13 cellular contexts compared by ENCODE assay signal in the genomic region with DNA sequence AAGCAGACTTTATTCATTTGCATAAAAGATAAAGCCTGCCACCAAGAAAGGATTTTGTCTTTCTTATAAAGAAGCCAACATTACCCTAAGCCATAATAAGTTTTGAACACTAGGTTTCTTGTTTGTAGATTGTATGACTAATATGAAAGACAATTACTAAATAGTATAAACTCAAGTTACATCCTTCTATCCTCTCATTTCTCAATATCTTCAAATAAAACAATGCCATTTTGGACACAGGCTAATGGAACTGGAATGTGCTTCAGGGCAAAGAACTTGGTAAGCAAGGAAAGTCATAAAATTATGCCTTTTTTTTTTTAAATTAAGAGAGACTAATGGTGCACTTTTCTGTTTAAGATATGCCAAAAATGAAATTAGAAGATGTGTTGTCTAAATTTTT.
DNase-seq lines count a peak whose midpoint lies in the region; ATAC-seq and TF ChIP-seq lines count a peak whose summit lies in the region.
"Had no signal": no experiment of that assay in that cellular context is flagged by ENCODE, and none has a peak within 500 bp of the region (broad histone marks: within the 10 kb centered on the region; RNA-seq: fewer than 3 reads in every experiment).

No MANE protein-coding gene starts in this region.

- no peak overlapping the region for H3K27ac Mint-ChIP-seq in activated CD8-positive, alpha-beta T cell treated with anti-CD3 and anti-CD28 coated beads, Interleukin-2, amount 10 ng/mL, durations not matched to agents 7 days and 5 days
- H3K27ac Mint-ChIP-seq: CD4-positive, CD25-positive, alpha-beta regulatory T cell had no signal

- CTCF ChIA-PET in PC-3 (lab: Charles Lee) = interaction anchor here (1.0 to 1.1 kb wide), 2 partner anchors 40 to 115 kb away, joined by 4 to 5 read pairs; no protein-coding TSS in a partner anchor
- CTCF ChIA-PET in activated CD8-positive, alpha-beta T cell treated with anti-CD3 and anti-CD28 coated beads, Interleukin-2, amount 10 ng/mL, durations not matched to agents 7 days and 5 days (lab: Charles Lee) = no interaction called here

- H3K4me2 ChIP-seq in PC-3 (ENCODE audit: low read length) = peak overlapping the region; percentile 72

- DNase-seq in ELR (ENCODE audit: low read depth) (peak; percentile 96), PC-3 (peak; percentile 100), epithelial cell of prostate (ENCODE audit: low read depth, low spot score) (peak; percentile 63), renal cortical epithelial cell (ENCODE audit: low read depth) (peak; percentile 87), NCI-H1694 treated with DMSO at 0.1 percent for 48 hours (lab: John Stamatoyannopoulos, UW) (no peak), Right ventricle myocardium inferior (ENCODE audit: missing footprints) (no peak), germinal center (ENCODE audit: low spot score) (no peak)
- DNase-seq in activated CD8-positive, alpha-beta T cell treated with anti-CD3 and anti-CD28 coated beads, Interleukin-2, amount 10 ng/mL, durations not matched to agents 7 days and 5 days = no peak
- DNase-seq: activated gamma-delta T cell; CD4-positive, CD25-positive, alpha-beta regulatory T cell; glutamatergic neuron; NCI-H2171; testis had no signal

- no TSS peak for BruUV-seq in PC-3 (replicated peaks; lab: Mats Ljungman, UMichigan)

- ATAC-seq in PC-3 (peak; percentile 65), Right ventricle myocardium inferior (no peak)
- ATAC-seq in activated CD8-positive, alpha-beta T cell treated with anti-CD3 and anti-CD28 coated beads, Interleukin-2, amount 10 ng/mL, durations not matched to agents 7 days and 5 days = no peak

- H3K27ac ChIP-seq in PC-3 (ENCODE audit: low read length) (peak overlapping the region; percentile 80), epithelial cell of prostate (peak overlapping the region; percentile 97)
- H3K27ac ChIP-seq: testis had no signal

- H3K27me3 ChIP-seq in PC-3 (ENCODE audit: low read length) = no peaks in the 10 kb centered on the region
- H3K27me3 ChIP-seq: testis had no signal

- peaks cover 19% of the 10 kb centered on the region for H3K36me3 ChIP-seq in PC-3 (ENCODE audit: low read depth, low read length)

- H3K36me3 Mint-ChIP-seq in activated CD8-positive, alpha-beta T cell treated with anti-CD3 and anti-CD28 coated beads, Interleukin-2, amount 10 ng/mL, durations not matched to agents 7 days and 5 days (ENCODE audit: low read depth) = no peaks in the 10 kb centered on the region
- H3K36me3 Mint-ChIP-seq: CD4-positive, CD25-positive, alpha-beta regulatory T cell had no signal

- no peaks in the 10 kb centered on the region for H3K9me3 Mint-ChIP-seq in activated CD8-positive, alpha-beta T cell treated with anti-CD3 and anti-CD28 coated beads, Interleukin-2, amount 10 ng/mL, durations not matched to agents 7 days and 5 days (ENCODE audit: insufficient read depth)

- no peak overlapping the region for H3K4me3 Mint-ChIP-seq in activated CD8-positive, alpha-beta T cell treated with anti-CD3 and anti-CD28 coated beads, Interleukin-2, amount 10 ng/mL, durations not matched to agents 7 days and 5 days
- H3K4me3 Mint-ChIP-seq: CD4-positive, CD25-positive, alpha-beta regulatory T cell had no signal

- no peaks in the 10 kb centered on the region for H3K9me3 ChIP-seq in PC-3 (ENCODE audit: low read length)
- H3K9me3 ChIP-seq: testis had no signal

- peak overlapping the region; percentile 62 for H3K4me3 ChIP-seq in PC-3 (ENCODE audit: low read length)
- H3K4me3 ChIP-seq: testis had no signal

- H4K20me1 ChIP-seq in PC-3 (ENCODE audit: low read length) = no peaks in the 10 kb centered on the region

- H3K4me1 Mint-ChIP-seq in activated CD8-positive, alpha-beta T cell treated with anti-CD3 and anti-CD28 coated beads, Interleukin-2, amount 10 ng/mL, durations not matched to agents 7 days and 5 days (ENCODE audit: low read depth) = no peaks in the 10 kb centered on the region
- H3K4me1 Mint-ChIP-seq: CD4-positive, CD25-positive, alpha-beta regulatory T cell had no signal

- TF ChIP-seq CTCF in PC-3 (conservative IDR thresholded peaks at IDR 0.05; ENCODE audit: low read depth, low read length) = no peak

- H3K79me2 ChIP-seq in PC-3 (ENCODE audit: low read length) = peaks cover 82% of the 10 kb centered on the region

- peaks cover 31% of the 10 kb centered on the region for H3F3A ChIP-seq in PC-3 (ENCODE audit: low read length, unreplicated experiment)

- no peaks in the 10 kb centered on the region for H3K9me2 ChIP-seq in PC-3 (replicated peaks; ENCODE audit: low read length)

- peak overlapping the region; percentile 68 for H3K9ac ChIP-seq in PC-3 (ENCODE audit: low read length)

- POLR2A ChIA-PET in PC-3 (lab: Charles Lee; ENCODE audit: unreplicated experiment) = interaction anchor here (0.5 to 1.2 kb wide), 3 partner anchors 116 to 138 kb away, joined by 3 to 13 read pairs (median 4); a partner anchor contains a TSS
- POLR2A ChIA-PET in activated CD8-positive, alpha-beta T cell treated with anti-CD3 and anti-CD28 coated beads, Interleukin-2, amount 10 ng/mL, durations not matched to agents 7 days and 5 days (lab: Charles Lee) = no interaction called here

- intact Hi-C loops in PC-3 (cut with micrococcal nuclease) (loop anchor here (1.0 to 5.0 kb wide), 6 partner anchors 9 to 250 kb away; a partner anchor contains a TSS), Right ventricle myocardium inferior (cut with DNase I) (no loop called here)

- H3K4me1 ChIP-seq in PC-3 (ENCODE audit: insufficient read depth, low read length) = peaks cover 86% of the 10 kb centered on the region
- H3K4me1 ChIP-seq: testis had no signal

- H3K27me3 Mint-ChIP-seq in activated CD8-positive, alpha-beta T cell treated with anti-CD3 and anti-CD28 coated beads, Interleukin-2, amount 10 ng/mL, durations not matched to agents 7 days and 5 days (ENCODE audit: low read depth) = no peaks in the 10 kb centered on the region
- H3K27me3 Mint-ChIP-seq: CD4-positive, CD25-positive, alpha-beta regulatory T cell had no signal

- no peak overlapping the region for H2AFZ ChIP-seq in PC-3 (ENCODE audit: low read length)

Comparison
In these comparisons a context has a peak if more than half of its experiments do, and no peak if none do; other contexts are left out.
1. DNase-seq: peak in ELR (single experiment), PC-3 (single experiment), epithelial cell of prostate (single experiment) and renal cortical epithelial cell (single experiment); none in NCI-H1694 treated with DMSO at 0.1 percent for 48 hours (single experiment), activated CD8-positive, alpha-beta T cell treated with anti-CD3 and anti-CD28 coated beads, Interleukin-2, amount 10 ng/mL, durations not matched to agents 7 days and 5 days (single experiment), Right ventricle myocardium inferior (single experiment) and germinal center (single experiment).